Comparison of ENCODE assay signal across 21 cellular contexts in the genomic region with DNA sequence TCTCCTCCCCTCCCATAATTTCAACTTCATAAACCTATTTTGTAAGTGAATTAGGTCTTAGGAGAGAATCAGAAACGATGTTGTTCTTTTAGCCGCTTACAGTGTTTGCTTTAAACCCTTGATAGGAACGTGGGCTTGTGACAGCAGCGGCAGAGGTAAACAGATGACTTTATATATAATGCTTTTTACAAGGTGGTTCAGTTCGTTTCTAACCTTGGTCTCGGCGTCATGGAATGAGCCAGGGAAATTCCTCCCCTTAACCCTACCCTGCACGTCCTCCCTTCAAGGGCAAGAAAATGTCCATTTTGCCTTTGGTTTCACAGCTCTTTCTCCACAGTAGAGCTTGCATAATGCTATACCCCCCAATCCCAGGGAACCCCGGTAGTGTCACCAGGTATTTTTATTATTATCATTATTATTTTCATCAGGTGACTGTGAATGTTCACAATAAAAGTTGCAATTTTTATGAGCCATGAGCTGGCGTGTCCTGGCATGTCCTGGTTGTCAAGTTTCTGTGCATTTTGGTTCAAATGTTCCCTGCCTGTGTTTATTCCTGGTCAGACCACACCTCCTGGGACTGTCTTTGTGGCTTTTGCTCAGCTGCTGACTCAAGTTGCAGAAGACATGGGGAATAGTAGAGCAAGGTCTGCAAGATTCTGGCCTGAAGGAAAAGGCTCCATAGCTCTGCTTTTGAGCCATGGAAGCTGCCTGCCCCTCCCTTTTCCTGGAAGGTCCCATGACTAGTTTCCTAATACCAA.
A peak's percentile ranks its signal among the peaks of the same experiment; 100 is the strongest.
DNase-seq lines count a peak whose midpoint lies in the region; FAIRE-seq and TF ChIP-seq lines count a peak whose summit lies in the region.
"Had no signal": no experiment of that assay in that cellular context is flagged by ENCODE, and none has a peak within 500 bp of the region (broad histone marks: within the 10 kb centered on the region; RNA-seq: fewer than 3 reads in every experiment).

No MANE protein-coding gene starts in this region.

- POLR2A ChIA-PET in MCF 10A (lab: Yijun Ruan, JAX) = interaction anchor here (0.6 to 3.2 kb wide), 29 partner anchors 9 to 628 kb away, joined by 3 to 32 read pairs (median 4); partner anchors contain the start of gene BMP2

- CTCF ChIA-PET in MCF 10A (lab: Yijun Ruan, JAX) = interaction anchor here (0.5 to 3.2 kb wide), 15 partner anchors 9 to 1702 kb away, joined by 3 to 34 read pairs (median 3); no protein-coding TSS in a partner anchor

- H3K27ac Mint-ChIP-seq in MCF 10A (ENCODE audit: low read depth, unreplicated experiment) = peak overlapping the region; percentile 93
- H3K27ac Mint-ChIP-seq: activated CD8-positive, alpha-beta memory T cell treated with anti-CD3 and anti-CD28 coated beads, Interleukin-2, amount 10 ng/mL, durations not matched to agents 7 days and 5 days; CD8-positive, alpha-beta memory T cell had no signal

- H3K4me3 ChIP-seq in breast epithelium = no peak overlapping the region
- no peak overlapping the region for H3K4me3 ChIP-seq in choroid plexus epithelial cell (ENCODE audit: low read depth, low read length)
- no peak overlapping the region for H3K4me3 ChIP-seq in keratinocyte (ENCODE audit: control insufficient read depth in 2 of 3, extremely low read depth in 1 of 3, insufficient read depth in 2 of 3, low read depth in 1 of 3, low read length in 3 of 3)
- H3K4me3 ChIP-seq: A549, body of pancreas, gastroesophageal sphincter, GM12878, HAP-1, right lobe of liver, tibial artery had no signal

- peaks cover 34% of the 10 kb centered on the region for H3K4me1 Mint-ChIP-seq in MCF 10A (ENCODE audit: insufficient read depth, unreplicated experiment)
- H3K4me1 Mint-ChIP-seq: activated CD8-positive, alpha-beta memory T cell treated with anti-CD3 and anti-CD28 coated beads, Interleukin-2, amount 10 ng/mL, durations not matched to agents 7 days and 5 days; CD8-positive, alpha-beta memory T cell had no signal

- FAIRE-seq in keratinocyte (lab: Jason Lieb, UNC) = peak; percentile 96
- FAIRE-seq: A549, GM12878 had no signal

- peak overlapping the region; percentile 4 for H3K9ac ChIP-seq in keratinocyte (ENCODE audit: control insufficient read depth, extremely low read depth, insufficient read depth, low read length)

- no peaks in the 10 kb centered on the region for H3K9me1 ChIP-seq in keratinocyte (ENCODE audit: control insufficient read depth, extremely low read depth, insufficient read depth, low read length)

- H3K36me3 Mint-ChIP-seq in MCF 10A (ENCODE audit: insufficient read depth, unreplicated experiment) = peaks cover 4% of the 10 kb centered on the region
- H3K36me3 Mint-ChIP-seq: activated CD8-positive, alpha-beta memory T cell treated with anti-CD3 and anti-CD28 coated beads, Interleukin-2, amount 10 ng/mL, durations not matched to agents 7 days and 5 days; CD8-positive, alpha-beta memory T cell had no signal

- H3K36me3 ChIP-seq in breast epithelium = no peaks in the 10 kb centered on the region
- H3K36me3 ChIP-seq in keratinocyte (ENCODE audit: control insufficient read depth in 2 of 2, extremely low read depth in 1 of 2, insufficient read depth in 2 of 2, low read length in 2 of 2) = no peaks in the 10 kb centered on the region
- H3K36me3 ChIP-seq: gastroesophageal sphincter, HAP-1, right lobe of liver, tibial artery had no signal

- no peak for TF ChIP-seq POLR2A in breast epithelium (IDR thresholded peaks at IDR 0.05)

- DNase-seq in MCF 10A (ENCODE audit: unreplicated experiment) = peak; percentile 87
- no peak for DNase-seq in breast epithelium (ENCODE audit: low spot score in 2 of 2)
- DNase-seq in choroid plexus epithelial cell (ENCODE audit: low read depth) = peak; percentile 48
- DNase-seq in keratinocyte (ENCODE audit: low read depth, low spot score) = peak; percentile 84
- no peak for DNase-seq in mucosa of gallbladder (ENCODE audit: low spot score)
- no peak for DNase-seq in HuH-7 (ENCODE audit: low spot score)
- DNase-seq in cerebellar nuclear complex (lab: John Stamatoyannopoulos, UW) = no peak
- DNase-seq in NCI-H345 treated with DMSO at 0.1 percent for 48 hours (lab: John Stamatoyannopoulos, UW; ENCODE audit: unreplicated experiment) = no peak
- DNase-seq: activated CD8-positive, alpha-beta memory T cell treated with anti-CD3 and anti-CD28 coated beads, Interleukin-2, amount 10 ng/mL, durations not matched to agents 7 days and 5 days; activated naive CD4-positive, alpha-beta T cell; body of pancreas; CD8-positive, alpha-beta memory T cell; NCI-H2081 treated with DMSO at 0.1 percent for 48 hours; NCI-H82; right lobe of liver; stimulated activated CD4-positive, alpha-beta T cell treated with anti-CD3 and anti-CD28 coated beads, Interleukin-2, amount 100 ng/mL, for 48 hours had no signal

- H3K27ac ChIP-seq in breast epithelium (no peak overlapping the region), keratinocyte (ENCODE audit: control insufficient read depth, insufficient read depth, low read length) (peak overlapping the region; percentile 73)
- H3K27ac ChIP-seq: A549, body of pancreas, gastroesophageal sphincter, right lobe of liver, tibial artery had no signal

- TF ChIP-seq CTCF in MCF 10A (IDR thresholded peaks at IDR 0.05; ENCODE audit: unreplicated experiment) = no peak
- no peak for TF ChIP-seq CTCF in breast epithelium (IDR thresholded peaks at IDR 0.05)
- TF ChIP-seq CTCF in choroid plexus epithelial cell (conservative IDR thresholded peaks at IDR 0.05; ENCODE audit: low read depth, low read length) = no peak
- TF ChIP-seq CTCF in keratinocyte (optimal IDR thresholded peaks at IDR 0.05 in 1 of 3, IDR thresholded peaks at IDR 0.05 in 1 of 3, conservative IDR thresholded peaks at IDR 0.05 in 1 of 3; ENCODE audit: extremely low read depth in 1 of 3, insufficient read depth in 2 of 3, low read length in 3 of 3) = no peak

- peak overlapping the region; percentile 49 for H3K4me2 ChIP-seq in keratinocyte (ENCODE audit: control insufficient read depth, extremely low read depth, insufficient read depth, low read depth, low read length)
- H3K4me2 ChIP-seq: A549 had no signal

- H3K27me3 ChIP-seq in breast epithelium (no peaks in the 10 kb centered on the region), keratinocyte (ENCODE audit: control insufficient read depth, extremely low read depth, insufficient read depth, low read length) (no peaks in the 10 kb centered on the region)
- H3K27me3 ChIP-seq: body of pancreas, gastroesophageal sphincter, right lobe of liver, tibial artery had no signal

- peak overlapping the region; percentile 9 for H2AFZ ChIP-seq in keratinocyte (ENCODE audit: control insufficient read depth, low read length)

- no peaks in the 10 kb centered on the region for H3K27me3 Mint-ChIP-seq in MCF 10A (ENCODE audit: insufficient read depth, unreplicated experiment)
- H3K27me3 Mint-ChIP-seq: activated CD8-positive, alpha-beta memory T cell treated with anti-CD3 and anti-CD28 coated beads, Interleukin-2, amount 10 ng/mL, durations not matched to agents 7 days and 5 days; CD8-positive, alpha-beta memory T cell had no signal

- dilution Hi-C loops in keratinocyte (cut with MboI; ENCODE audit: extremely low pct_ligation_motif_present, low sequenced_read_pairs) = no loop called here

- H4K20me1 ChIP-seq in keratinocyte (ENCODE audit: control insufficient read depth, extremely low read depth, insufficient read depth, low read length) = no peaks in the 10 kb centered on the region

- intact Hi-C loops in MCF 10A (cut with micrococcal nuclease) = loop anchor here (5.0 kb wide), 1 partner anchor 113 kb away; the partner anchor contains the start of gene BMP2
- intact Hi-C loops in breast epithelium (cut with DNase I; ENCODE audit: low total_unique reads) = no loop called here

- H3K9me3 ChIP-seq in breast epithelium (no peaks in the 10 kb centered on the region), keratinocyte (ENCODE audit: control insufficient read depth, low read depth, low read length) (no peaks in the 10 kb centered on the region)
- H3K9me3 ChIP-seq: A549, body of pancreas, gastroesophageal sphincter, HAP-1, right lobe of liver, tibial artery had no signal

- H3K79me2 ChIP-seq in keratinocyte (ENCODE audit: control insufficient read depth, insufficient read depth, low read length) = no peaks in the 10 kb centered on the region

- no peaks in the 10 kb centered on the region for H3K9me3 Mint-ChIP-seq in MCF 10A (ENCODE audit: unreplicated experiment)

- H3K4me1 ChIP-seq in breast epithelium = no peaks in the 10 kb centered on the region
- H3K4me1 ChIP-seq in keratinocyte (ENCODE audit: control insufficient read depth, extremely low read depth, insufficient read depth, low read length) = peaks cover 30% of the 10 kb centered on the region
- H3K4me1 ChIP-seq: A549, gastroesophageal sphincter, HAP-1, tibial artery had no signal

- BruUV-seq in MCF 10A (replicated peaks; lab: Mats Ljungman, UMichigan) = no TSS peak

- H3K4me3 Mint-ChIP-seq in MCF 10A (ENCODE audit: unreplicated experiment) = peak overlapping the region; percentile 14
- H3K4me3 Mint-ChIP-seq: activated CD8-positive, alpha-beta memory T cell treated with anti-CD3 and anti-CD28 coated beads, Interleukin-2, amount 10 ng/mL, durations not matched to agents 7 days and 5 days had no signal

Comparison
In these comparisons a context has a peak if more than half of its experiments do, and no peak if none do; other contexts are left out.
1. DNase-seq: peak in MCF 10A (single experiment), choroid plexus epithelial cell (single experiment) and keratinocyte (single experiment); none in breast epithelium (0 of 2), mucosa of gallbladder (single experiment), HuH-7 (single experiment), cerebellar nuclear complex (0 of 2) and NCI-H345 treated with DMSO at 0.1 percent for 48 hours (single experiment).